In the genomic region with DNA sequence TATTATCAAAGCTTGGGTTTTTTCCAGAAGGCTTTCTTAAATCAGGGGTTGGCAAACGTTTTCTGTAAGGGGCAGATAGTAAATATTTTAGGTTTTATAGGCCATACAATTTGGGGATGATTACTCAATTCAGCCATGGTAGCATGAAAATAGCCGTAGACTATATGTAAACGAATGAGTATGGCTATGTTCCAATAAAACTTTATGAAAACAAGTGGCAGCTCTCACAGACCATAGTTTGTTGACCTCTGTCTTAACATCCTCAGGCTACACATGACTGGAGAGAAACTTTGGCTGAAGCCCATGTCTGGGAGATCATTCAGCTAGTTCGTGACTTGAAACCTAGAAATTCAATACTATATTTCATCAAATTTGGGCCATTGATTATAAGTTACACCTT, we compare ENCODE assay signal across 25 cellular contexts. TPM values are rescaled to one million over a fixed set of nuclear protein-coding genes. Genes with fewer than 3 reads are reported as not detected.
DNase-seq lines count a peak whose midpoint lies in the region; ATAC-seq, FAIRE-seq and TF ChIP-seq lines count a peak whose summit lies in the region.
"Had no signal": no experiment of that assay in that cellular context is flagged by ENCODE, and none has a peak within 500 bp of the region (broad histone marks: within the 10 kb centered on the region; RNA-seq: fewer than 3 reads in every experiment).

No MANE protein-coding gene starts in this region.

- H3K4me1 Mint-ChIP-seq in progenitor cell of endocrine pancreas (ENCODE audit: low read depth) (peaks cover 3% of the 10 kb centered on the region), natural killer cell (peaks cover 37 to 48% of the 10 kb centered on the region in 2 donors)

- ATAC-seq in RWPE2 (ENCODE audit: low read depth) (no peak), natural killer cell (no peak), GM21825 (IDR thresholded peaks at IDR 0.05; ENCODE audit: unreplicated experiment) (no peak)
- ATAC-seq: activated CD4-positive, alpha-beta T cell treated with anti-CD3 and anti-CD28 coated beads for 36 hours; activated CD8-positive, alpha-beta memory T cell treated with anti-CD3 and anti-CD28 coated beads, Interleukin-2, amount 10 ng/mL, durations not matched to agents 7 days and 5 days; activated naive CD8-positive, alpha-beta T cell treated with anti-CD3 and anti-CD28 coated beads, Interleukin-2, amount 50 U/mL, for 24 hours; activated T-helper 17 cell treated with anti-CD3 and anti-CD28 coated beads, Interleukin-2, amount 50 U/mL, for 72 hours had no signal

- peaks cover 33% of the 10 kb centered on the region for H3K4me1 ChIP-seq in RWPE2 (ENCODE audit: insufficient read depth, poor library complexity, severe bottlenecking)
- H3K4me1 ChIP-seq: uterus had no signal

- TF ChIP-seq CTCF in RWPE2 (IDR thresholded peaks at IDR 0.05; ENCODE audit: poor library complexity, severe bottlenecking), result no peak
- TF ChIP-seq CTCF in progenitor cell of endocrine pancreas (IDR thresholded peaks at IDR 0.05; ENCODE audit: unreplicated experiment), result no peak
- no peak for TF ChIP-seq CTCF in natural killer cell (IDR thresholded peaks at IDR 0.05)

- H3K4me3 Mint-ChIP-seq in progenitor cell of endocrine pancreas (ENCODE audit: low read depth) (no peak overlapping the region), natural killer cell (no peak overlapping the region)
- H3K4me3 Mint-ChIP-seq: activated CD4-positive, alpha-beta T cell treated with anti-CD3 and anti-CD28 coated beads for 36 hours; activated CD8-positive, alpha-beta memory T cell treated with anti-CD3 and anti-CD28 coated beads, Interleukin-2, amount 10 ng/mL, durations not matched to agents 7 days and 5 days; activated naive CD8-positive, alpha-beta T cell treated with anti-CD3 and anti-CD28 coated beads, Interleukin-2, amount 50 U/mL, for 24 hours; activated T-helper 17 cell treated with anti-CD3 and anti-CD28 coated beads, Interleukin-2, amount 50 U/mL, for 72 hours; IgD-negative memory B cell; neural progenitor cell had no signal

- no peak overlapping the region for H3K4me3 ChIP-seq in RWPE2 (ENCODE audit: severe bottlenecking)
- H3K4me3 ChIP-seq: neural progenitor cell, stomach, uterus had no signal

- H3K27me3 Mint-ChIP-seq in progenitor cell of endocrine pancreas (no peaks in the 10 kb centered on the region), natural killer cell (ENCODE audit: low read depth in 2 of 2) (no peaks in the 10 kb centered on the region)
- H3K27me3 Mint-ChIP-seq: activated CD4-positive, alpha-beta T cell treated with anti-CD3 and anti-CD28 coated beads for 36 hours; activated CD8-positive, alpha-beta memory T cell treated with anti-CD3 and anti-CD28 coated beads, Interleukin-2, amount 10 ng/mL, durations not matched to agents 7 days and 5 days; activated naive CD8-positive, alpha-beta T cell treated with anti-CD3 and anti-CD28 coated beads, Interleukin-2, amount 50 U/mL, for 24 hours; activated T-helper 17 cell treated with anti-CD3 and anti-CD28 coated beads, Interleukin-2, amount 50 U/mL, for 72 hours; IgD-negative memory B cell had no signal

- H3K27ac ChIP-seq in RWPE2 (ENCODE audit: poor library complexity, severe bottlenecking), result peak overlapping the region; percentile 31
- H3K27ac ChIP-seq: C4-2B, HL-60, neural progenitor cell, uterus had no signal

- H3K27me3 ChIP-seq in RWPE2 (ENCODE audit: insufficient read depth, poor library complexity, severe bottlenecking), result no peaks in the 10 kb centered on the region
- H3K27me3 ChIP-seq: neural progenitor cell, stomach, uterus had no signal

- H3K36me3 Mint-ChIP-seq in progenitor cell of endocrine pancreas (ENCODE audit: insufficient read depth), result peaks cover 38% of the 10 kb centered on the region
- H3K36me3 Mint-ChIP-seq in natural killer cell, result peaks cover 7% of the 10 kb centered on the region

- peak; percentile 48 for DNase-seq in EH (ENCODE audit: low read depth)
- no peak for DNase-seq in RWPE2 (ENCODE audit: low spot score)
- peak; percentile 47 for DNase-seq in fibroblast of gingiva (ENCODE audit: low read depth)
- no peak for DNase-seq in progenitor cell of endocrine pancreas (ENCODE audit: low spot score, unreplicated experiment)
- no peak for DNase-seq in natural killer cell
- no peak for DNase-seq in frontal cortex (ENCODE audit: low spot score in 2 of 2)
- no peak for DNase-seq in activated naive CD4-positive, alpha-beta T cell treated with anti-CD3 and anti-CD28 coated beads, Interleukin-2, amount 50 U/mL, for 16 hours
- DNase-seq: activated CD4-positive, alpha-beta T cell treated with anti-CD3 and anti-CD28 coated beads for 36 hours; activated CD8-positive, alpha-beta memory T cell treated with anti-CD3 and anti-CD28 coated beads, Interleukin-2, amount 10 ng/mL, durations not matched to agents 7 days and 5 days; activated naive CD8-positive, alpha-beta T cell treated with anti-CD3 and anti-CD28 coated beads, Interleukin-2, amount 50 U/mL, for 24 hours; kidney glomerular epithelial cell; midbrain; NCI-H774; SHP77; stimulated activated CD4-positive, alpha-beta T cell treated with anti-CD3 and anti-CD28 coated beads, Interleukin-4, amount 100 ng/mL, for 4 hours; stomach; uterus had no signal

- peak overlapping the region; percentile 13 for H3K27ac Mint-ChIP-seq in progenitor cell of endocrine pancreas
- no peak overlapping the region for H3K27ac Mint-ChIP-seq in natural killer cell
- H3K27ac Mint-ChIP-seq: activated CD4-positive, alpha-beta T cell treated with anti-CD3 and anti-CD28 coated beads for 36 hours; activated CD8-positive, alpha-beta memory T cell treated with anti-CD3 and anti-CD28 coated beads, Interleukin-2, amount 10 ng/mL, durations not matched to agents 7 days and 5 days; activated naive CD8-positive, alpha-beta T cell treated with anti-CD3 and anti-CD28 coated beads, Interleukin-2, amount 50 U/mL, for 24 hours; activated T-helper 17 cell treated with anti-CD3 and anti-CD28 coated beads, Interleukin-2, amount 50 U/mL, for 72 hours had no signal

- H3K36me3 ChIP-seq in RWPE2 (ENCODE audit: low read depth), result peaks cover 47% of the 10 kb centered on the region
- H3K36me3 ChIP-seq: uterus had no signal

- no peak for FAIRE-seq in frontal cortex (lab: Jason Lieb, UNC)
- FAIRE-seq: bronchial epithelial cell, TTC549 had no signal

- no peaks in the 10 kb centered on the region for H3K9me3 ChIP-seq in RWPE2 (ENCODE audit: severe bottlenecking)
- H3K9me3 ChIP-seq: stomach, uterus had no signal

- peaks cover 9% of the 10 kb centered on the region for H3K9me3 Mint-ChIP-seq in progenitor cell of endocrine pancreas (ENCODE audit: low read depth)
- H3K9me3 Mint-ChIP-seq in natural killer cell, result no peaks in the 10 kb centered on the region
- H3K9me3 Mint-ChIP-seq: activated T-helper 17 cell treated with anti-CD3 and anti-CD28 coated beads, Interleukin-2, amount 50 U/mL, for 72 hours; IgD-negative memory B cell had no signal

- intact Hi-C loops in natural killer cell (cut with micrococcal nuclease), result no loop called here

RNA-seq across cellular contexts. Expression of a gene that starts 30.2 kb away (rescaled TPM):
- total RNA-seq in progenitor cell of endocrine pancreas, result 76.6 and 81.2 TPM in 2 replicates
- 100 to 1,000 TPM; 100 to 117 (median 101) TPM for total RNA-seq in natural killer cell
- 70.5 TPM for total RNA-seq in frontal cortex

Comparison
In these comparisons a context has a peak if more than half of its experiments do, and no peak if none do; other contexts are left out.
1. DNase-seq: peak in EH (single experiment) and fibroblast of gingiva (single experiment); none in RWPE2 (single experiment), progenitor cell of endocrine pancreas (single experiment), natural killer cell (single experiment), frontal cortex (0 of 2) and activated naive CD4-positive, alpha-beta T cell treated with anti-CD3 and anti-CD28 coated beads, Interleukin-2, amount 50 U/mL, for 16 hours (single experiment).